ENCODE assay signal across 8 cellular contexts in the genomic region with DNA sequence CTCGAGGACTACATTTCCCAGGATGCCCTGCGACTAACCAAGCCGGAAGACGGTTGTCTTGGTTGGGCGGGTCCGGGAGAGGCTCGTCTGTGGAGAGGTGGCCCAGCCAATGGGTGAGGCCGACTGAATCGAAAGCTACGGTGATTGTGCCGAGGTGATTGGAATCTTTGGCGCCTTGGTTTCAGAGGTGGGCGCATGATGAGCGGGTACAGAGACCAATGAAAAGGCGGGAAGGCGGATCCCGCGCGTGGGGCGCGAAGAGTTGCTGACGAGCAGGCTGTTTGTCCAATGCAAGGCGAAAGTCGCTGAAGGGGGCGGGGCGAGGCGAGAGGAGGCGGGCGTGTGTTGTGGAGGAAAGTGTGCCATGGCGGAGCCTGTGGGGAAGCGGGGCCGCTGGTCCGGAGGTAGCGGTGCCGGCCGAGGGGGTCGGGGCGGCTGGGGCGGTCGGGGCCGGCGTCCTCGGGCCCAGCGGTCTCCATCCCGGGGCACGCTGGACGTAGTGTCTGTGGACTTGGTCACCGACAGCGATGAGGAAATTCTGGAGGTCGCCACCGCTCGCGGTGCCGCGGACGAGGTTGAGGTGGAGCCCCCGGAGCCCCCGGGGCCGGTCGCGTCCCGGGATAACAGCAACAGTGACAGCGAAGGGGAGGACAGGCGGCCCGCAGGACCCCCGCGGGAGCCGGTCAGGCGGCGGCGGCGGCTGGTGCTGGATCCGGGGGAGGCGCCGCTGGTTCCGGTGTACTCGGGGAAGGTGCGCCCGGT. TPM values are rescaled to one million over a fixed set of nuclear protein-coding genes. Genes with fewer than 3 reads are reported as not detected.
DNase-seq lines count a peak whose midpoint lies in the region; ATAC-seq and TF ChIP-seq lines count a peak whose summit lies in the region.

A gene (plus strand): TSS at position 290 of the 762 bp plus-strand sequence. CDS start 75 bp downstream, at position 365.

- WGBS in esophagus squamous epithelium, 2 donors: 0% methylated on average over 10 to 42 of the region's 79 CpGs

- peak; percentile 91 for ATAC-seq in GM21825 (IDR thresholded peaks at IDR 0.05; ENCODE audit: unreplicated experiment)

- H3K9me3 ChIP-seq in Karpas-422 (ENCODE audit: low read length) (no peaks in the 10 kb centered on the region), esophagus squamous epithelium (no peaks in the 10 kb centered on the region)

- peak within 1 kb of the TSS; percentile 88 for H3K4me2 ChIP-seq in Karpas-422 (ENCODE audit: low read depth, low read length, poor library complexity, severe bottlenecking)

- DNase-seq in DMS79 treated with DMSO at 0.1 percent for 48 hours (lab: John Stamatoyannopoulos, UW): peak; percentile 99
- peak; percentile 100 for DNase-seq in Karpas-422
- DNase-seq in RKO (ENCODE audit: low spot score): peak; percentile 100
- peak; percentile 99 for DNase-seq in activated T-helper 1 cell treated with Interleukin-2 at 50 U/mL for 16 hours (ENCODE audit: low read depth)
- peak; percentile 97 for DNase-seq in esophagus squamous epithelium (lab: John Stamatoyannopoulos, UW)
- peak; percentile 100 for DNase-seq in myocyte (ENCODE audit: low read depth)
- DNase-seq in stimulated activated CD8-positive, alpha-beta memory T cell treated with anti-CD3 and anti-CD28 coated beads, Interleukin-7, amount 100 ng/mL, for 48 hours (ENCODE audit: extremely low read depth in 1 of 2, low read depth in 1 of 2): peak; percentile 97 to 99

- TF ChIP-seq CTCF in esophagus squamous epithelium (IDR thresholded peaks at IDR 0.05): peak in 1 of 6 experiments; percentile 28

- H3K79me2 ChIP-seq in Karpas-422 (ENCODE audit: low read length): peaks cover 36% of the 10 kb centered on the region

- H3K4me3 ChIP-seq in Karpas-422 (ENCODE audit: low read length) (peak within 1 kb of the TSS; percentile 87), esophagus squamous epithelium (peak within 1 kb of the TSS; percentile 85 to 97 (median 92))

- H3K36me3 ChIP-seq in Karpas-422 (ENCODE audit: insufficient read depth, low read length) (peaks cover 28% of the 10 kb centered on the region), esophagus squamous epithelium (peaks cover 0 to 38% (median 18%) of the 10 kb centered on the region in 3 donors)

- TF ChIP-seq POLR2A in esophagus squamous epithelium (IDR thresholded peaks at IDR 0.05): peak in 1 of 4 donors; percentile 27

- intact Hi-C loops in esophagus squamous epithelium (cut with DNase I): no loop called here

- no peaks in the 10 kb centered on the region for H4K20me1 ChIP-seq in Karpas-422 (ENCODE audit: insufficient read depth, low read depth, low read length)

- peak within 1 kb of the TSS; percentile 28; the same call in 1 of the 2 replicates for H3K27ac ChIP-seq in Karpas-422 (ENCODE audit: low read length)
- peak within 1 kb of the TSS; percentile 86 to 96 (median 92) for H3K27ac ChIP-seq in esophagus squamous epithelium

- H3K9ac ChIP-seq in Karpas-422 (ENCODE audit: low read length): peak within 1 kb of the TSS; percentile 88

- H3K4me1 ChIP-seq in Karpas-422 (ENCODE audit: low read length) (peaks cover 17% of the 10 kb centered on the region), esophagus squamous epithelium (peaks cover 10 to 33% (median 16%) of the 10 kb centered on the region in 3 donors)

- no peaks in the 10 kb centered on the region for H3K9me2 ChIP-seq in Karpas-422 (replicated peaks; ENCODE audit: insufficient read depth, low read length)

- H2AFZ ChIP-seq in Karpas-422 (ENCODE audit: low read length): peak within 1 kb of the TSS; percentile 100

- H3K27me3 ChIP-seq in Karpas-422 (ENCODE audit: low read length): no peaks in the 10 kb centered on the region
- no peaks in the 10 kb centered on the region for H3K27me3 ChIP-seq in esophagus squamous epithelium

RNA-seq across cellular contexts. Expression of the gene that starts here (rescaled TPM):
- total RNA-seq in Karpas-422 (2014; rRNA removed; shearing (Covaris generic); ENCODE audit: low replicate concordance): 58.2 and 64.0 TPM in 2 replicates
- total RNA-seq in esophagus squamous epithelium (10 to 100 TPM; 17.4 to 36.6 (median 24.2) TPM), myocyte (15.0 and 17.9 TPM in 2 replicates)
- polyA plus RNA-seq in myocyte (2012): 22.1 TPM

Comparison
In these comparisons a context has a peak if more than half of its experiments do, and no peak if none do; other contexts are left out.
1. Peak in every context shown above with its lines: DNase-seq, ATAC-seq, H3K4me3 ChIP-seq and H3K27ac ChIP-seq.